ENCODE assay signal across 1 cellular context in genomic region chr2:64646007-64646880, GRCh38.
TF ChIP-seq lines count a peak whose summit lies in the region.

No MANE protein-coding gene starts in this region.

TF ChIP-seq in HepG2, 621 proteins besides CTCF, POLR2A, EP300 and RAD21 (continued from another document and continues in another):
- TF ChIP-seq, protein P1, sequence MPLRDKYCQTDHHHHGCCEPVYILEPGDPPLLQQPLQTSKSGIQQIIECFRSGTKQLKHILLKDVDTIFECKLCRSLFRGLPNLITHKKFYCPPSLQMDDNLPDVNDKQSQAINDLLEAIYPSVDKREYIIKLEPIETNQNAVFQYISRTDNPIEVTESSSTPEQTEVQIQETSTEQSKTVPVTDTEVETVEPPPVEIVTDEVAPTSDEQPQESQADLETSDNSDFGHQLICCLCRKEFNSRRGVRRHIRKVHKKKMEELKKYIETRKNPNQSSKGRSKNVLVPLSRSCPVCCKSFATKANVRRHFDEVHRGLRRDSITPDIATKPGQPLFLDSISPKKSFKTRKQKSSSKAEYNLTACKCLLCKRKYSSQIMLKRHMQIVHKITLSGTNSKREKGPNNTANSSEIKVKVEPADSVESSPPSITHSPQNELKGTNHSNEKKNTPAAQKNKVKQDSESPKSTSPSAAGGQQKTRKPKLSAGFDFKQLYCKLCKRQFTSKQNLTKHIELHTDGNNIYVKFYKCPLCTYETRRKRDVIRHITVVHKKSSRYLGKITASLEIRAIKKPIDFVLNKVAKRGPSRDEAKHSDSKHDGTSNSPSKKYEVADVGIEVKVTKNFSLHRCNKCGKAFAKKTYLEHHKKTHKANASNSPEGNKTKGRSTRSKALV (CRISPR knock-in tag; IDR thresholded peaks at IDR 0.05): peak; percentile 41; the same call in 1 of the 2 replicates
- TF ChIP-seq ZBTB10 (CRISPR knock-in tag; IDR thresholded peaks at IDR 0.05; ENCODE audit: borderline replicate concordance): 0 out of 2 replicates have a peak, but pooled peaks have one; percentile 24
- peak; percentile 59; the same call in 1 of the 2 replicates for TF ChIP-seq ISL2 (CRISPR knock-in tag; IDR thresholded peaks at IDR 0.05)
- peak; percentile 37 for TF ChIP-seq ASH2L (IDR thresholded peaks at IDR 0.05; ENCODE audit: insufficient read length, low read depth, low read length)
- peak; percentile 25; the same call in 1 of the 2 replicates for TF ChIP-seq ARID4A (CRISPR knock-in tag; IDR thresholded peaks at IDR 0.05; ENCODE audit: borderline replicate concordance)
- TF ChIP-seq, protein P2, sequence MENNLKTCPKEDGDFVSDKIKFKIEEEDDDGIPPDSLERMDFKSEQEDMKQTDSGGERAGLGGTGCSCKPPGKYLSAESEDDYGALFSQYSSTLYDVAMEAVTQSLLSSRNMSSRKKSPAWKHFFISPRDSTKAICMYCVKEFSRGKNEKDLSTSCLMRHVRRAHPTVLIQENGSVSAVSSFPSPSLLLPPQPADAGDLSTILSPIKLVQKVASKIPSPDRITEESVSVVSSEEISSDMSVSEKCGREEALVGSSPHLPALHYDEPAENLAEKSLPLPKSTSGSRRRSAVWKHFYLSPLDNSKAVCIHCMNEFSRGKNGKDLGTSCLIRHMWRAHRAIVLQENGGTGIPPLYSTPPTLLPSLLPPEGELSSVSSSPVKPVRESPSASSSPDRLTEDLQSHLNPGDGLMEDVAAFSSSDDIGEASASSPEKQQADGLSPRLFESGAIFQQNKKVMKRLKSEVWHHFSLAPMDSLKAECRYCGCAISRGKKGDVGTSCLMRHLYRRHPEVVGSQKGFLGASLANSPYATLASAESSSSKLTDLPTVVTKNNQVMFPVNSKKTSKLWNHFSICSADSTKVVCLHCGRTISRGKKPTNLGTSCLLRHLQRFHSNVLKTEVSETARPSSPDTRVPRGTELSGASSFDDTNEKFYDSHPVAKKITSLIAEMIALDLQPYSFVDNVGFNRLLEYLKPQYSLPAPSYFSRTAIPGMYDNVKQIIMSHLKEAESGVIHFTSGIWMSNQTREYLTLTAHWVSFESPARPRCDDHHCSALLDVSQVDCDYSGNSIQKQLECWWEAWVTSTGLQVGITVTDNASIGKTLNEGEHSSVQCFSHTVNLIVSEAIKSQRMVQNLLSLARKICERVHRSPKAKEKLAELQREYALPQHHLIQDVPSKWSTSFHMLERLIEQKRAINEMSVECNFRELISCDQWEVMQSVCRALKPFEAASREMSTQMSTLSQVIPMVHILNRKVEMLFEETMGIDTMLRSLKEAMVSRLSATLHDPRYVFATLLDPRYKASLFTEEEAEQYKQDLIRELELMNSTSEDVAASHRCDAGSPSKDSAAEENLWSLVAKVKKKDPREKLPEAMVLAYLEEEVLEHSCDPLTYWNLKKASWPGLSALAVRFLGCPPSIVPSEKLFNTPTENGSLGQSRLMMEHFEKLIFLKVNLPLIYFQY (CRISPR knock-in tag; IDR thresholded peaks at IDR 0.05; ENCODE audit: borderline replicate concordance): peak; percentile 46; the same call in 1 of the 2 replicates
- no peak for TF ChIP-seq CREB1 (IDR thresholded peaks at IDR 0.05)
- peak; percentile 27 for TF ChIP-seq CREB1 (CRISPR knock-in tag; IDR thresholded peaks at IDR 0.05)
- TF ChIP-seq REL (CRISPR knock-in tag; conservative IDR thresholded peaks at IDR 0.05): no peak
- TF ChIP-seq MYPOP (CRISPR knock-in tag; IDR thresholded peaks at IDR 0.05): peak; percentile 74; the same call in 1 of the 2 replicates
- peak; percentile 78; the same call in 1 of the 2 replicates for TF ChIP-seq SP140L (CRISPR knock-in tag; IDR thresholded peaks at IDR 0.05; ENCODE audit: borderline replicate concordance)
- TF ChIP-seq SSRP1 (CRISPR knock-in tag; IDR thresholded peaks at IDR 0.05): peak; percentile 71; the same call in 1 of the 2 replicates
- no peak for TF ChIP-seq ZNF850 (CRISPR knock-in tag; conservative IDR thresholded peaks at IDR 0.05)
- TF ChIP-seq ELF3 (CRISPR knock-in tag; IDR thresholded peaks at IDR 0.05): 0 out of 2 replicates have a peak, but pooled peaks have one; percentile 28
- TF ChIP-seq, protein P3, sequence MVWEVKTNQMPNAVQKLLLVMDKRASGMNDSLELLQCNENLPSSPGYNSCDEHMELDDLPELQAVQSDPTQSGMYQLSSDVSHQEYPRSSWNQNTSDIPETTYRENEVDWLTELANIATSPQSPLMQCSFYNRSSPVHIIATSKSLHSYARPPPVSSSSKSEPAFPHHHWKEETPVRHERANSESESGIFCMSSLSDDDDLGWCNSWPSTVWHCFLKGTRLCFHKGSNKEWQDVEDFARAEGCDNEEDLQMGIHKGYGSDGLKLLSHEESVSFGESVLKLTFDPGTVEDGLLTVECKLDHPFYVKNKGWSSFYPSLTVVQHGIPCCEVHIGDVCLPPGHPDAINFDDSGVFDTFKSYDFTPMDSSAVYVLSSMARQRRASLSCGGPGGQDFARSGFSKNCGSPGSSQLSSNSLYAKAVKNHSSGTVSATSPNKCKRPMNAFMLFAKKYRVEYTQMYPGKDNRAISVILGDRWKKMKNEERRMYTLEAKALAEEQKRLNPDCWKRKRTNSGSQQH (CRISPR knock-in tag; IDR thresholded peaks at IDR 0.05; ENCODE audit: low read depth): 0 out of 2 replicates have a peak, but pooled peaks have one; percentile 35
- TF ChIP-seq, protein P4, sequence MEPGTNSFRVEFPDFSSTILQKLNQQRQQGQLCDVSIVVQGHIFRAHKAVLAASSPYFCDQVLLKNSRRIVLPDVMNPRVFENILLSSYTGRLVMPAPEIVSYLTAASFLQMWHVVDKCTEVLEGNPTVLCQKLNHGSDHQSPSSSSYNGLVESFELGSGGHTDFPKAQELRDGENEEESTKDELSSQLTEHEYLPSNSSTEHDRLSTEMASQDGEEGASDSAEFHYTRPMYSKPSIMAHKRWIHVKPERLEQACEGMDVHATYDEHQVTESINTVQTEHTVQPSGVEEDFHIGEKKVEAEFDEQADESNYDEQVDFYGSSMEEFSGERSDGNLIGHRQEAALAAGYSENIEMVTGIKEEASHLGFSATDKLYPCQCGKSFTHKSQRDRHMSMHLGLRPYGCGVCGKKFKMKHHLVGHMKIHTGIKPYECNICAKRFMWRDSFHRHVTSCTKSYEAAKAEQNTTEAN (CRISPR knock-in tag; conservative IDR thresholded peaks at IDR 0.05): no peak
- 0 out of 2 replicates have a peak, but pooled peaks have one; percentile 17 for TF ChIP-seq ZNF256 (CRISPR knock-in tag; conservative IDR thresholded peaks at IDR 0.05)
- TF ChIP-seq HMG20B (CRISPR knock-in tag; conservative IDR thresholded peaks at IDR 0.05): 0 out of 2 replicates have a peak, but pooled peaks have one; percentile 20
- peak; percentile 68 for TF ChIP-seq SAP130 (CRISPR knock-in tag; IDR thresholded peaks at IDR 0.05; ENCODE audit: low read depth)
- TF ChIP-seq, protein P5, sequence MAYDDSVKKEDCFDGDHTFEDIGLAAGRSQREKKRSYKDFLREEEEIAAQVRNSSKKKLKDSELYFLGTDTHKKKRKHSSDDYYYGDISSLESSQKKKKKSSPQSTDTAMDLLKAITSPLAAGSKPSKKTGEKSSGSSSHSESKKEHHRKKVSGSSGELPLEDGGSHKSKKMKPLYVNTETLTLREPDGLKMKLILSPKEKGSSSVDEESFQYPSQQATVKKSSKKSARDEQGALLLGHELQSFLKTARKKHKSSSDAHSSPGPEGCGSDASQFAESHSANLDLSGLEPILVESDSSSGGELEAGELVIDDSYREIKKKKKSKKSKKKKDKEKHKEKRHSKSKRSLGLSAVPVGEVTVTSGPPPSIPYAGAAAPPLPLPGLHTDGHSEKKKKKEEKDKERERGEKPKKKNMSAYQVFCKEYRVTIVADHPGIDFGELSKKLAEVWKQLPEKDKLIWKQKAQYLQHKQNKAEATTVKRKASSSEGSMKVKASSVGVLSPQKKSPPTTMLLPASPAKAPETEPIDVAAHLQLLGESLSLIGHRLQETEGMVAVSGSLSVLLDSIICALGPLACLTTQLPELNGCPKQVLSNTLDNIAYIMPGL (CRISPR knock-in tag; IDR thresholded peaks at IDR 0.05; ENCODE audit: borderline replicate concordance in 1 of 2, low read depth in 1 of 2): peak; percentile 26 to 76; a peak in 2 of 4 replicates
- TF ChIP-seq CBX5 (CRISPR knock-in tag; IDR thresholded peaks at IDR 0.05; ENCODE audit: borderline replicate concordance): no peak
- TF ChIP-seq MYC (CRISPR knock-in tag; IDR thresholded peaks at IDR 0.05; ENCODE audit: borderline replicate concordance): no peak
- TF ChIP-seq NR2F2 (IDR thresholded peaks at IDR 0.05; ENCODE audit: borderline replicate concordance, low read depth): 0 out of 2 replicates have a peak, but pooled peaks have one; percentile 30
- 0 out of 2 replicates have a peak, but pooled peaks have one; percentile 39 for TF ChIP-seq MIXL1 (CRISPR knock-in tag; IDR thresholded peaks at IDR 0.05)
- 0 out of 2 replicates have a peak, but pooled peaks have one; percentile 24 for TF ChIP-seq SRF (IDR thresholded peaks at IDR 0.05; ENCODE audit: low read depth, low read length)
- TF ChIP-seq STAG1 (CRISPR knock-in tag; IDR thresholded peaks at IDR 0.05): peak; percentile 85
- TF ChIP-seq ZNF232 (CRISPR knock-in tag; IDR thresholded peaks at IDR 0.05; ENCODE audit: borderline replicate concordance): peak; percentile 43; the same call in 1 of the 2 replicates
- TF ChIP-seq, protein P6, sequence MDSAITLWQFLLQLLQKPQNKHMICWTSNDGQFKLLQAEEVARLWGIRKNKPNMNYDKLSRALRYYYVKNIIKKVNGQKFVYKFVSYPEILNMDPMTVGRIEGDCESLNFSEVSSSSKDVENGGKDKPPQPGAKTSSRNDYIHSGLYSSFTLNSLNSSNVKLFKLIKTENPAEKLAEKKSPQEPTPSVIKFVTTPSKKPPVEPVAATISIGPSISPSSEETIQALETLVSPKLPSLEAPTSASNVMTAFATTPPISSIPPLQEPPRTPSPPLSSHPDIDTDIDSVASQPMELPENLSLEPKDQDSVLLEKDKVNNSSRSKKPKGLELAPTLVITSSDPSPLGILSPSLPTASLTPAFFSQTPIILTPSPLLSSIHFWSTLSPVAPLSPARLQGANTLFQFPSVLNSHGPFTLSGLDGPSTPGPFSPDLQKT (CRISPR knock-in tag; IDR thresholded peaks at IDR 0.05; ENCODE audit: borderline replicate concordance): no peak
- TF ChIP-seq ZNF263 (CRISPR knock-in tag; IDR thresholded peaks at IDR 0.05): 0 out of 2 replicates have a peak, but pooled peaks have one; percentile 25
- TF ChIP-seq SIN3A (IDR thresholded peaks at IDR 0.05; ENCODE audit: borderline replicate concordance, low read depth, low read length): peak; percentile 43; the same call in 1 of the 2 replicates
- TF ChIP-seq THAP8 (CRISPR knock-in tag; IDR thresholded peaks at IDR 0.05; ENCODE audit: borderline replicate concordance): no peak
- TF ChIP-seq KMT2A (CRISPR knock-in tag; IDR thresholded peaks at IDR 0.05): peak; percentile 77; the same call in 1 of the 2 replicates
- no peak for TF ChIP-seq ZNF343 (CRISPR knock-in tag; IDR thresholded peaks at IDR 0.05)
- TF ChIP-seq STAT5B (CRISPR knock-in tag; IDR thresholded peaks at IDR 0.05): no peak
- no peak for TF ChIP-seq ZNF367 (CRISPR knock-in tag; IDR thresholded peaks at IDR 0.05; ENCODE audit: borderline replicate concordance)
